28 cellular contexts compared by ENCODE assay signal in genomic region chr1:30508651-30509050, GRCh38.
"Had no signal": no experiment of that assay in that cellular context is flagged by ENCODE, and none has a peak within 500 bp of the region (broad histone marks: within the 10 kb centered on the region; RNA-seq: fewer than 3 reads in every experiment).

No MANE protein-coding gene starts in this region.

- H3K4me1 Mint-ChIP-seq: activated B cell treated with CpG ODN at 0.5 μM for 24 hours; activated T-helper 17 cell treated with anti-CD3 and anti-CD28 coated beads, Interleukin-2, amount 50 U/mL, for 72 hours; central memory CD8-positive, alpha-beta T cell; T-helper 17 cell had no signal

- H3K36me3 ChIP-seq: brain microvascular endothelial cell, esophagus squamous epithelium, WERI-Rb-1 had no signal

- H3K9me3 Mint-ChIP-seq: activated B cell treated with CpG ODN at 0.5 μM for 24 hours; activated T-cell treated with anti-CD3 and anti-CD28 coated beads, Interleukin-2, amount 50 U/mL, for 4 hours; activated T-helper 17 cell treated with anti-CD3 and anti-CD28 coated beads, Interleukin-2, amount 50 U/mL, for 72 hours; central memory CD8-positive, alpha-beta T cell; T-helper 2 cell treated with Interferon-gamma antibody and Interleukin-4, amounts not matched to agents 5 μg/mL and 100 μg/mL, for 36 hours had no signal

- H3K4me3 ChIP-seq: esophagus squamous epithelium had no signal

- H3K9me3 ChIP-seq: esophagus squamous epithelium had no signal

- H3K4me3 Mint-ChIP-seq: activated B cell treated with CpG ODN at 0.5 μM for 24 hours; activated CD8-positive, alpha-beta T cell treated with anti-CD3 and anti-CD28 coated beads, Interleukin-2, amount 10 ng/mL, durations not matched to agents 7 days and 5 days; activated naive CD8-positive, alpha-beta T cell; activated T-cell treated with anti-CD3 and anti-CD28 coated beads, Interleukin-2, amount 50 U/mL, for 4 hours; activated T-helper 17 cell treated with anti-CD3 and anti-CD28 coated beads, Interleukin-2, amount 50 U/mL, for 72 hours; central memory CD8-positive, alpha-beta T cell; effector memory CD8-positive, alpha-beta T cell; T-helper 17 cell; T-helper 2 cell treated with Interferon-gamma antibody and Interleukin-4, amounts not matched to agents 5 μg/mL and 100 μg/mL, for 36 hours had no signal

- DNase-seq: activated B cell treated with CpG ODN at 0.5 μM for 24 hours; activated CD4-positive, alpha-beta T cell treated with anti-CD3 and anti-CD28 coated beads for 48 hours; activated CD4-positive, alpha-beta T cell treated with anti-CD3 and anti-CD28 coated beads, Interleukin-2, amount 50 U/mL, for 1 hour; activated CD4-positive, alpha-beta T cell treated with anti-CD3 and anti-CD28 coated beads, Interleukin-2, amount 50 U/mL, for 48 hours; activated CD8-positive, alpha-beta T cell treated with anti-CD3 and anti-CD28 coated beads, Interleukin-2, amount 10 ng/mL, durations not matched to agents 7 days and 5 days; activated effector memory CD4-positive, alpha-beta T cell treated with Interleukin-2 at 50 U/mL for 16 hours; activated gamma-delta T cell treated with Interleukin-2 at 50 U/mL for 16 hours; activated naive CD4-positive, alpha-beta T cell treated with anti-CD3 and anti-CD28 coated beads, Interleukin-2, amount 50 U/mL, for 16 hours; activated naive CD4-positive, alpha-beta T cell treated with Interleukin-2 at 50 U/mL for 16 hours; activated T-cell treated with anti-CD3 and anti-CD28 coated beads, Interleukin-2, amount 50 U/mL, for 4 hours; amniotic stem cell; brain microvascular endothelial cell; cortex of kidney; dermis blood vessel endothelial cell; effector CD4-positive, alpha-beta T cell; effector memory CD8-positive, alpha-beta T cell; esophagus squamous epithelium; foreskin melanocyte; T-helper 1 cell; T-helper 17 cell; T1000; WERI-Rb-1 had no signal

- H3K27ac Mint-ChIP-seq: activated B cell treated with CpG ODN at 0.5 μM for 24 hours; activated CD8-positive, alpha-beta T cell treated with anti-CD3 and anti-CD28 coated beads, Interleukin-2, amount 10 ng/mL, durations not matched to agents 7 days and 5 days; activated naive CD8-positive, alpha-beta T cell; activated T-helper 17 cell treated with anti-CD3 and anti-CD28 coated beads, Interleukin-2, amount 50 U/mL, for 72 hours; effector memory CD8-positive, alpha-beta T cell; T-helper 17 cell; T-helper 2 cell treated with Interferon-gamma antibody and Interleukin-4, amounts not matched to agents 5 μg/mL and 100 μg/mL, for 36 hours had no signal

- H3K27ac ChIP-seq: brain microvascular endothelial cell, epithelial cell of prostate, esophagus squamous epithelium, WERI-Rb-1 had no signal

- H3K27me3 ChIP-seq: brain microvascular endothelial cell had no signal

- H3K36me3 Mint-ChIP-seq: activated naive CD8-positive, alpha-beta T cell had no signal

- ATAC-seq: activated CD4-positive, CD25-positive, alpha-beta regulatory T cell treated with anti-CD3 and anti-CD28 coated beads, Interleukin-2, amount 50 U/mL, for 24 hours; activated CD8-positive, alpha-beta T cell treated with anti-CD3 and anti-CD28 coated beads, Interleukin-2, amount 10 ng/mL, durations not matched to agents 7 days and 5 days; activated T-cell treated with anti-CD3 and anti-CD28 coated beads, Interleukin-2, amount 50 U/mL, for 4 hours; activated T-helper 17 cell treated with anti-CD3 and anti-CD28 coated beads, Interleukin-2, amount 50 U/mL, for 72 hours; effector memory CD8-positive, alpha-beta T cell; T-helper 17 cell had no signal

- H3K4me1 ChIP-seq: esophagus squamous epithelium had no signal
